ENCODE assay signal across 1 cellular context in genomic region chr4:40290611-40291186, GRCh38.
TF ChIP-seq lines count a peak whose summit lies in the region.
"Not testable (repeated sequence)": the region's sequence is repeated elsewhere in the genome, so short reads cannot be mapped to it uniquely, and the experiment has no call there.

No MANE protein-coding gene starts in this region.

TF ChIP-seq in K562, 482 proteins besides CTCF, POLR2A, EP300 and RAD21 (continued from another document and continues in another):
- TF ChIP-seq TRIM24 (IDR thresholded peaks at IDR 0.05) (peak; percentile 81 to 89), MITF (IDR thresholded peaks at IDR 0.05) (peak; percentile 88), TOE1 (IDR thresholded peaks at IDR 0.05; ENCODE audit: borderline replicate concordance) (peak; percentile 67; the same call in 1 of the 2 replicates), KDM1A (IDR thresholded peaks at IDR 0.05) (peak; percentile 95 to 97), ZNF175 (CRISPR knock-in tag; IDR thresholded peaks at IDR 0.05; ENCODE audit: low read depth) (peak; percentile 61; the same call in 1 of the 2 replicates), LEF1 (IDR thresholded peaks at IDR 0.05) (peak; percentile 87), CCNT2 (IDR thresholded peaks at IDR 0.05; ENCODE audit: borderline replicate concordance, extremely low read depth, insufficient read length, low read depth, low read length) (peak; percentile 75), BCOR (IDR thresholded peaks at IDR 0.05) (peak; percentile 25; the same call in 1 of the 2 replicates), MECOM (CRISPR knock-in tag; IDR thresholded peaks at IDR 0.05) (0 out of 2 replicates have a peak, but pooled peaks have one; percentile 36), JUND (IDR thresholded peaks at IDR 0.05; ENCODE audit: borderline replicate concordance, low read depth, low read length) (peak; percentile 96), JUND (tag; IDR thresholded peaks at IDR 0.05; ENCODE audit: borderline replicate concordance, low read depth, low read length) (peak; percentile 93; the same call in 2 of the 3 replicates), POLR2AphosphoS5 (IDR thresholded peaks at IDR 0.05; ENCODE audit: control insufficient read depth, insufficient read depth, low read depth, low read length) (peak; percentile 84), ATF1 (tag; IDR thresholded peaks at IDR 0.05) (peak; percentile 74), CTBP1 (IDR thresholded peaks at IDR 0.05; ENCODE audit: borderline replicate concordance) (peak; percentile 93; the same call in 1 of the 2 replicates), DPF2 (IDR thresholded peaks at IDR 0.05) (peak; percentile 96), SMARCA4 (IDR thresholded peaks at IDR 0.05) (peak; percentile 95), SMAD4 (CRISPR knock-in tag; conservative IDR thresholded peaks at IDR 0.05) (peak; percentile 95), HDAC3 (IDR thresholded peaks at IDR 0.05; ENCODE audit: borderline replicate concordance, partially characterized antibody) (peak; percentile 89), NR2C2 (tag; IDR thresholded peaks at IDR 0.05) (peak; percentile 44; the same call in 1 of the 2 replicates), NCOR1 (IDR thresholded peaks at IDR 0.05) (peak; percentile 91), DACH1 (IDR thresholded peaks at IDR 0.05; ENCODE audit: partially characterized antibody) (peak; percentile 90), TEAD1 (CRISPR knock-in tag; IDR thresholded peaks at IDR 0.05) (peak in 1 of 2 experiments; percentile 55; a peak in 2 of 4 replicates), CXXC5 (CRISPR knock-in tag; IDR thresholded peaks at IDR 0.05) (0 out of 2 replicates have a peak, but pooled peaks have one; percentile 41), ID3 (tag; IDR thresholded peaks at IDR 0.05) (peak; percentile 86), MYNN (IDR thresholded peaks at IDR 0.05) (peak; percentile 84; the same call in 1 of the 2 replicates), PML (IDR thresholded peaks at IDR 0.05; ENCODE audit: low read length) (peak; percentile 91), ZEB2 (IDR thresholded peaks at IDR 0.05) (peak; percentile 93), NEUROD1 (IDR thresholded peaks at IDR 0.05; ENCODE audit: borderline replicate concordance, low read depth, low read length, partially characterized antibody) (peak; percentile 46), NFIC (IDR thresholded peaks at IDR 0.05) (peak; percentile 84), ATF6 (CRISPR knock-in tag; IDR thresholded peaks at IDR 0.05) (0 out of 2 replicates have a peak, but pooled peaks have one; percentile 17), CC2D1A (IDR thresholded peaks at IDR 0.05) (peak; percentile 78; the same call in 1 of the 2 replicates), USF1 (CRISPR knock-in tag; IDR thresholded peaks at IDR 0.05) (peak; percentile 68), SPI1 (IDR thresholded peaks at IDR 0.05; ENCODE audit: borderline replicate concordance, low read depth, low read length) (peak; percentile 24; the same call in 1 of the 2 replicates), NCOA1 (IDR thresholded peaks at IDR 0.05; ENCODE audit: low read depth) (peak; percentile 89), CEBPG (tag; conservative IDR thresholded peaks at IDR 0.05 in 1 of 2, IDR thresholded peaks at IDR 0.05 in 1 of 2) (peak in 1 of 2 experiments; percentile 52; a peak in 2 of 4 replicates), ZNF609 (CRISPR knock-in tag; IDR thresholded peaks at IDR 0.05; ENCODE audit: borderline replicate concordance) (peak; percentile 74; the same call in 1 of the 2 replicates), AFF1 (IDR thresholded peaks at IDR 0.05; ENCODE audit: low read depth in 1 of 2, partially characterized antibody in 2 of 2) (peak; percentile 47 to 65), ZNF316 (IDR thresholded peaks at IDR 0.05) (peak; percentile 93), NR2C1 (tag; IDR thresholded peaks at IDR 0.05) (peak; percentile 56), TCF7 (IDR thresholded peaks at IDR 0.05; ENCODE audit: borderline replicate concordance) (peak; percentile 86; the same call in 1 of the 2 replicates), ESRRA (IDR thresholded peaks at IDR 0.05; ENCODE audit: borderline replicate concordance, low read depth) (peak; percentile 75; the same call in 1 of the 2 replicates), SMARCC2 (IDR thresholded peaks at IDR 0.05; ENCODE audit: low read depth) (peak; percentile 89), STAT5A (IDR thresholded peaks at IDR 0.05; ENCODE audit: borderline replicate concordance, low read length) (peak; percentile 83), MLLT1 (IDR thresholded peaks at IDR 0.05) (peak in 1 of 2 experiments; percentile 73; a peak in 2 of 4 replicates), TBL1XR1 (IDR thresholded peaks at IDR 0.05; ENCODE audit: low read length in 2 of 2) (peak in 1 of 2 experiments; percentile 89; a peak in 2 of 4 replicates), TAL1 (IDR thresholded peaks at IDR 0.05) (peak; percentile 90), DIDO1 (tag; IDR thresholded peaks at IDR 0.05; ENCODE audit: low read depth) (0 out of 2 replicates have a peak, but pooled peaks have one; percentile 48), ZBTB2 (IDR thresholded peaks at IDR 0.05) (peak; percentile 63; the same call in 1 of the 2 replicates)
- TF ChIP-seq TOE1 (CRISPR knock-in tag; IDR thresholded peaks at IDR 0.05; ENCODE audit: borderline replicate concordance, low read depth); ATF1 (CRISPR knock-in tag; IDR thresholded peaks at IDR 0.05); NR2C2 (CRISPR knock-in tag; IDR thresholded peaks at IDR 0.05); ID3 (CRISPR knock-in tag; IDR thresholded peaks at IDR 0.05); MYNN (CRISPR knock-in tag; IDR thresholded peaks at IDR 0.05); CEBPG (CRISPR knock-in tag; IDR thresholded peaks at IDR 0.05); NR2C1 (IDR thresholded peaks at IDR 0.05): not testable (repeated sequence)
